ENCODE assay signal across 17 cellular contexts in genomic region chr20:58439974-58440767, GRCh38. TPM values are rescaled to one million over a fixed set of nuclear protein-coding genes. Genes with fewer than 3 reads are reported as not detected.
DNase-seq lines count a peak whose midpoint lies in the region; ATAC-seq and TF ChIP-seq lines count a peak whose summit lies in the region.
"Had no signal": no experiment of that assay in that cellular context is flagged by ENCODE, and none has a peak within 500 bp of the region (broad histone marks: within the 10 kb centered on the region; RNA-seq: fewer than 3 reads in every experiment).

No MANE protein-coding gene starts in this region.

- H3K36me3 ChIP-seq in gastrocnemius medialis (peaks cover 0 to 16% of the 10 kb centered on the region in 2 donors), colonic mucosa (no peaks in the 10 kb centered on the region)

- no peak overlapping the region for H3K4me3 Mint-ChIP-seq in activated T-cell treated with anti-CD3 and anti-CD28 coated beads, Interleukin-2, amount 50 U/mL, for 24 hours
- H3K4me3 Mint-ChIP-seq: activated CD4-positive, alpha-beta T cell treated with anti-CD3 and anti-CD28 coated beads, Interleukin-2, amount 10 ng/mL, durations not matched to agents 7 days and 5 days had no signal

- H3K9me3 ChIP-seq in gastrocnemius medialis (no peaks in the 10 kb centered on the region), colonic mucosa (no peaks in the 10 kb centered on the region)
- H3K9me3 ChIP-seq: mucosa of descending colon had no signal

- H3K27ac Mint-ChIP-seq in activated T-cell treated with anti-CD3 and anti-CD28 coated beads, Interleukin-2, amount 50 U/mL, for 24 hours = peak overlapping the region; percentile 63
- H3K27ac Mint-ChIP-seq: activated CD4-positive, alpha-beta T cell treated with anti-CD3 and anti-CD28 coated beads, Interleukin-2, amount 10 ng/mL, durations not matched to agents 7 days and 5 days had no signal

- DNase-seq in activated T-cell treated with anti-CD3 and anti-CD28 coated beads, Interleukin-2, amount 50 U/mL, for 24 hours = no peak
- no peak for DNase-seq in activated T-cell treated with anti-CD3 and anti-CD28 coated beads, Interleukin-2, amount 50 U/mL, for 48 hours
- DNase-seq in amniotic epithelial cell (ENCODE audit: low read depth) = peak; percentile 53
- peak; percentile 9 for DNase-seq in iris pigment epithelial cell (ENCODE audit: low read depth)
- DNase-seq in gastrocnemius medialis = no peak
- DNase-seq in NAMALWA (ENCODE audit: low spot score) = no peak
- DNase-seq in colonic mucosa = no peak
- DNase-seq: activated CD4-positive, alpha-beta T cell treated with anti-CD3 and anti-CD28 coated beads, Interleukin-2, amount 10 ng/mL, durations not matched to agents 7 days and 5 days; effector CD8-positive, alpha-beta T cell; foreskin fibroblast; MM.1S; mucosa of descending colon; NCI-H2107; NCI-H82; stimulated activated CD4-positive, alpha-beta T cell treated with anti-CD3 and anti-CD28 coated beads, Interleukin-4, amount 100 ng/mL, for 24 hours; T1000 had no signal

- intact Hi-C loops in gastrocnemius medialis (cut with DNase I; ENCODE audit: low total_unique reads) = loop anchor here (10.0 kb wide), 1 partner anchor 135 kb away; the partner anchor contains the start of gene RAB22A
- intact Hi-C loops in colonic mucosa (cut with DNase I) = no loop called here

- TF ChIP-seq CTCF in gastrocnemius medialis (IDR thresholded peaks at IDR 0.05 in 4 of 5, conservative IDR thresholded peaks at IDR 0.05 in 1 of 5) = no peak
- TF ChIP-seq CTCF in colonic mucosa (IDR thresholded peaks at IDR 0.05) = no peak

- H3K27ac ChIP-seq in gastrocnemius medialis (peak overlapping the region in 3 of 4 donors; percentile 17 to 42 (median 30)), colonic mucosa (no peak overlapping the region)

- ATAC-seq in gastrocnemius medialis = peak in 1 of 2 donors; percentile 18
- ATAC-seq in esophagus mucosa = no peak
- ATAC-seq: mucosa of descending colon had no signal

- H3K36me3 Mint-ChIP-seq in activated T-cell treated with anti-CD3 and anti-CD28 coated beads, Interleukin-2, amount 50 U/mL, for 24 hours (ENCODE audit: low read depth) = peaks cover 92% of the 10 kb centered on the region

- H3K4me1 ChIP-seq in gastrocnemius medialis (peaks cover 10 to 14% of the 10 kb centered on the region in 2 donors), colonic mucosa (no peaks in the 10 kb centered on the region)

- no peak overlapping the region for H3K4me3 ChIP-seq in gastrocnemius medialis
- H3K4me3 ChIP-seq in colonic mucosa = no peak overlapping the region
- H3K4me3 ChIP-seq: mucosa of descending colon had no signal

- H3K27me3 Mint-ChIP-seq in activated T-cell treated with anti-CD3 and anti-CD28 coated beads, Interleukin-2, amount 50 U/mL, for 24 hours = no peaks in the 10 kb centered on the region
- H3K27me3 Mint-ChIP-seq: activated CD4-positive, alpha-beta T cell treated with anti-CD3 and anti-CD28 coated beads, Interleukin-2, amount 10 ng/mL, durations not matched to agents 7 days and 5 days had no signal

- no peak for TF ChIP-seq POLR2A in gastrocnemius medialis (IDR thresholded peaks at IDR 0.05)

- H3K4me1 Mint-ChIP-seq in activated T-cell treated with anti-CD3 and anti-CD28 coated beads, Interleukin-2, amount 50 U/mL, for 24 hours (ENCODE audit: low read depth) = peaks cover 40% of the 10 kb centered on the region

- in situ Hi-C loops in gastrocnemius medialis (cut with MboI; ENCODE audit: low sequenced_read_pairs in 4 of 4) = loop anchor here (10.0 kb wide), 2 partner anchors 195 to 205 kb away; no protein-coding TSS in a partner anchor

- no peaks in the 10 kb centered on the region for H3K27me3 ChIP-seq in gastrocnemius medialis
- no peaks in the 10 kb centered on the region for H3K27me3 ChIP-seq in colonic mucosa

- H3K9me3 Mint-ChIP-seq in activated T-cell treated with anti-CD3 and anti-CD28 coated beads, Interleukin-2, amount 50 U/mL, for 24 hours = no peaks in the 10 kb centered on the region
- H3K9me3 Mint-ChIP-seq: activated CD4-positive, alpha-beta T cell treated with anti-CD3 and anti-CD28 coated beads, Interleukin-2, amount 10 ng/mL, durations not matched to agents 7 days and 5 days had no signal

- H3K9ac ChIP-seq in colonic mucosa (ENCODE audit: low read depth in 2 of 2, low read length in 2 of 2) = no peak overlapping the region

RNA-seq across cellular contexts. Expression of gene VAPB, which starts 51.1 kb away (rescaled TPM):
- total RNA-seq in gastrocnemius medialis = 10 to 100 TPM; 30.4 to 37.7 (median 32.8) TPM
- 32.4 TPM for total RNA-seq in esophagus mucosa
- total RNA-seq in colonic mucosa = 10 to 100 TPM; 57.4 to 63.5 TPM

Comparison
In these comparisons a context has a peak if more than half of its experiments do, and no peak if none do; other contexts are left out.
1. DNase-seq: peak in amniotic epithelial cell (single experiment) and iris pigment epithelial cell (single experiment); none in activated T-cell treated with anti-CD3 and anti-CD28 coated beads, Interleukin-2, amount 50 U/mL, for 24 hours (single experiment), activated T-cell treated with anti-CD3 and anti-CD28 coated beads, Interleukin-2, amount 50 U/mL, for 48 hours (0 of 2), gastrocnemius medialis (0 of 2), NAMALWA (single experiment) and colonic mucosa (single experiment).